ENCODE assay signal across 23 cellular contexts in genomic region chr7:6107924-6108323, GRCh38. TPM values are rescaled to one million over a fixed set of nuclear protein-coding genes. Genes with fewer than 3 reads are reported as not detected.
DNase-seq lines count a peak whose midpoint lies in the region; ATAC-seq and TF ChIP-seq lines count a peak whose summit lies in the region.
"Had no signal": no experiment of that assay in that cellular context is flagged by ENCODE, and none has a peak within 500 bp of the region (broad histone marks: within the 10 kb centered on the region; RNA-seq: fewer than 3 reads in every experiment).

No MANE protein-coding gene starts in this region.

- H4K8ac ChIP-seq in trophoblast cell (ENCODE audit: low read depth, low read length): no peak overlapping the region

- no peaks in the 10 kb centered on the region for H3K27me3 ChIP-seq in heart right ventricle
- no peaks in the 10 kb centered on the region for H3K27me3 ChIP-seq in trophoblast cell (ENCODE audit: insufficient read depth, low read length)

- H3K27me3 Mint-ChIP-seq in central memory CD8-positive, alpha-beta T cell: no peaks in the 10 kb centered on the region
- H3K27me3 Mint-ChIP-seq: B cell had no signal

- peaks cover 11% of the 10 kb centered on the region for H3K79me2 ChIP-seq in trophoblast cell (ENCODE audit: control insufficient read depth, insufficient read depth, low read length, poor library complexity)

- WGBS in heart right ventricle, 2 donors: 80 to 94% methylated on average over 5 of the region's 5 CpGs
- no CpG with 5 or more reads among the region's 5 CpGs for WGBS in trophoblast cell (ENCODE audit: extremely low coverage, insufficient coverage, insufficient read length)

- H3K9me3 ChIP-seq in heart right ventricle: no peaks in the 10 kb centered on the region
- H3K9me3 ChIP-seq in trophoblast cell (ENCODE audit: insufficient read depth, low read depth, low read length): no peaks in the 10 kb centered on the region
- H3K9me3 ChIP-seq: A549 had no signal

- H3K36me3 Mint-ChIP-seq in central memory CD8-positive, alpha-beta T cell (ENCODE audit: insufficient read depth): peaks cover 40% of the 10 kb centered on the region

- H3K4me1 ChIP-seq in heart right ventricle (peaks cover 0 to 33% (median 20%) of the 10 kb centered on the region in 9 donors), trophoblast cell (ENCODE audit: control insufficient read depth in 1 of 2, insufficient read depth in 2 of 2, low read length in 2 of 2) (peaks cover 3 to 4% of the 10 kb centered on the region in 2 experiments)

- peak overlapping the region; percentile 25 for H3K4me3 Mint-ChIP-seq in central memory CD8-positive, alpha-beta T cell
- H3K4me3 Mint-ChIP-seq: B cell, CD14-positive monocyte, HFFc6 had no signal

- intact Hi-C loops in cardiac septum (cut with DNase I) (no loop called here), heart right ventricle (cut with DNase I) (no loop called here)

- H3K23ac ChIP-seq in trophoblast cell (ENCODE audit: low read length): no peak overlapping the region

- no peak overlapping the region for H2AFZ ChIP-seq in trophoblast cell (ENCODE audit: insufficient read depth, low read length, poor library complexity)
- H2AFZ ChIP-seq: PC-9 had no signal

- H3K4me3 ChIP-seq in heart right ventricle (no peak overlapping the region), trophoblast cell (ENCODE audit: low read depth, low read length) (no peak overlapping the region)
- H3K4me3 ChIP-seq: A549, GM12878, K562, PC-9 had no signal

- H3K9ac ChIP-seq in trophoblast cell (ENCODE audit: low read length): no peak overlapping the region

- no peak overlapping the region for H3K18ac ChIP-seq in trophoblast cell (ENCODE audit: low read length)

- H3K9me3 Mint-ChIP-seq in central memory CD8-positive, alpha-beta T cell: no peaks in the 10 kb centered on the region
- H3K9me3 Mint-ChIP-seq: CD14-positive monocyte, HFFc6 had no signal

- ATAC-seq in heart right ventricle: no peak
- ATAC-seq in central memory CD8-positive, alpha-beta T cell (replicated peaks; ENCODE audit: extremely low read depth, poor library complexity, severe bottlenecking): no peak
- no peak for ATAC-seq in HG02588 (IDR thresholded peaks at IDR 0.05; ENCODE audit: unreplicated experiment)
- ATAC-seq: A549, GM12878, K562 had no signal

- H3K4me1 Mint-ChIP-seq in central memory CD8-positive, alpha-beta T cell: peaks cover 26% of the 10 kb centered on the region

- DNase-seq in cardiac septum (ENCODE audit: low spot score) (peak; percentile 19), heart right ventricle (no peak), trophoblast cell (no peak), NCI-H2227 (lab: John Stamatoyannopoulos, UW; ENCODE audit: unreplicated experiment) (no peak), amygdala (lab: John Stamatoyannopoulos, UW) (no peak)
- DNase-seq in central memory CD8-positive, alpha-beta T cell (ENCODE audit: low spot score in 2 of 2): no peak
- DNase-seq: DMS79 treated with DMSO at 0.1 percent for 48 hours, H7, HFFc6, NCI-H1092, NCI-H1436, NCI-H187 treated with DMSO at 0.1 percent for 48 hours, NCI-H2107, NCI-H510A, PC-9, RPMI8226, SHP77 had no signal

- H3K4me2 ChIP-seq in trophoblast cell (ENCODE audit: low read length): no peak overlapping the region
- H3K4me2 ChIP-seq: PC-9 had no signal

- no peak overlapping the region for H2BK5ac ChIP-seq in trophoblast cell (ENCODE audit: low read depth, low read length, poor library complexity)

- H3K27ac ChIP-seq in heart right ventricle (no peak overlapping the region), trophoblast cell (ENCODE audit: low read depth, low read length) (no peak overlapping the region)
- H3K27ac ChIP-seq: A549, PC-9 had no signal

- no peak overlapping the region for H3K14ac ChIP-seq in trophoblast cell (ENCODE audit: low read length)

- peaks cover 0 to 20% (median 8%) of the 10 kb centered on the region in 9 donors for H3K36me3 ChIP-seq in heart right ventricle
- H3K36me3 ChIP-seq in trophoblast cell (ENCODE audit: control insufficient read depth in 1 of 2, insufficient read depth in 2 of 2, low read length in 2 of 2): peaks cover 8% of the 10 kb centered on the region in 2 experiments

- peaks cover 3% of the 10 kb centered on the region for H3K79me1 ChIP-seq in trophoblast cell (ENCODE audit: low read length)

- no peak overlapping the region for H2AK5ac ChIP-seq in trophoblast cell (ENCODE audit: low read length)

- no peak overlapping the region for H4K12ac ChIP-seq in trophoblast cell (ENCODE audit: low read depth, low read length)

- H2BK12ac ChIP-seq in trophoblast cell (ENCODE audit: low read length): no peak overlapping the region

- peak overlapping the region; percentile 46 for H3K4ac ChIP-seq in trophoblast cell (ENCODE audit: low read depth, low read length)

- peak overlapping the region; percentile 38 for H3K27ac Mint-ChIP-seq in central memory CD8-positive, alpha-beta T cell (ENCODE audit: low read depth)
- H3K27ac Mint-ChIP-seq: B cell had no signal

- no peak overlapping the region for H4K91ac ChIP-seq in trophoblast cell (ENCODE audit: low read depth, low read length)

- TF ChIP-seq CTCF in heart right ventricle (IDR thresholded peaks at IDR 0.05): no peak

- H2BK120ac ChIP-seq in trophoblast cell (ENCODE audit: insufficient read depth, low read length, poor library complexity): no peak overlapping the region

RNA-seq across cellular contexts. Expression of gene USP42, which starts 3.2 kb away (rescaled TPM):
- total RNA-seq in cardiac septum (5.8 TPM), heart right ventricle (1 to 10 TPM; 3.9 to 6.4 (median 5.1) TPM)
- 1 to 10 TPM; 2.4 to 3.0 TPM for polyA plus RNA-seq in heart right ventricle
- 24.8 and 25.8 TPM in 2 replicates for polyA plus RNA-seq in trophoblast cell (2013)

RNA-seq across cellular contexts. Expression of gene EIF2AK1, which starts 48.9 kb away (rescaled TPM):
- total RNA-seq in cardiac septum (39.6 TPM), heart right ventricle (10 to 100 TPM; 48.9 to 67.9 (median 55.8) TPM)
- polyA plus RNA-seq in heart right ventricle: 10 to 100 TPM; 26.0 to 26.2 TPM
- polyA plus RNA-seq in trophoblast cell (2013): 122 and 129 TPM in 2 replicates
